Comparison of ENCODE assay signal across 8 cellular contexts in genomic region chr17:32519769-32520701, GRCh38. TPM values are rescaled to one million over a fixed set of nuclear protein-coding genes. Genes with fewer than 3 reads are reported as not detected.
DNase-seq lines count a peak whose midpoint lies in the region; ATAC-seq and TF ChIP-seq lines count a peak whose summit lies in the region.

No MANE protein-coding gene starts in this region.

- DNase-seq in stimulated activated CD4-positive, alpha-beta T cell treated with anti-CD3 and anti-CD28 coated beads, Interleukin-12 subunit alpha, Interleukin-12 subunit beta, amount 100 ng/mL, for 4 hours, result peak; percentile 29
- no peak for DNase-seq in stimulated activated CD4-positive, alpha-beta T cell treated with anti-CD3 and anti-CD28 coated beads, Interleukin-2, amount 100 ng/mL, for 48 hours
- DNase-seq in T-helper 1 cell, result peak in 3 of 5 donors; percentile 26 to 42 (median 40)
- peak; percentile 26 for DNase-seq in colonic mucosa
- DNase-seq in lung microvascular endothelial cell (ENCODE audit: low read depth in 2 of 2), result peak; percentile 73 to 79
- peak; percentile 57 for DNase-seq in superior temporal gyrus (ENCODE audit: extremely low spot score)
- no peak for DNase-seq in ureter (ENCODE audit: low spot score)

- no peaks in the 10 kb centered on the region for H3K27me3 ChIP-seq in colonic mucosa

- intact Hi-C loops in colonic mucosa (cut with DNase I), result no loop called here

- H3K36me3 ChIP-seq in colonic mucosa, result no peaks in the 10 kb centered on the region

- TF ChIP-seq CTCF in colonic mucosa (IDR thresholded peaks at IDR 0.05), result no peak

- H3K27ac ChIP-seq in colonic mucosa, result no peak overlapping the region

- no peak for ATAC-seq in HG03521 (IDR thresholded peaks at IDR 0.05; ENCODE audit: unreplicated experiment)

- no peak overlapping the region for H3K9ac ChIP-seq in colonic mucosa (ENCODE audit: low read depth in 2 of 2, low read length in 2 of 2)

- no peaks in the 10 kb centered on the region for H3K9me3 ChIP-seq in colonic mucosa

- peak overlapping the region; percentile 30 for H3K4me3 ChIP-seq in colonic mucosa

- peaks cover 4% of the 10 kb centered on the region for H3K4me1 ChIP-seq in colonic mucosa

RNA-seq across cellular contexts. Expression of gene CDK5R1, which starts 33.2 kb away (rescaled TPM):
- total RNA-seq in colonic mucosa (1 to 10 TPM in 1 of 2 donors, under 1 TPM in 1; 0.98 to 1.4 TPM), lung microvascular endothelial cell (1.3 and 2.2 TPM in 2 replicates), ureter (0.83 TPM)

Comparison
In these comparisons a context has a peak if more than half of its experiments do, and no peak if none do; other contexts are left out.
1. DNase-seq: peak in stimulated activated CD4-positive, alpha-beta T cell treated with anti-CD3 and anti-CD28 coated beads, Interleukin-12 subunit alpha, Interleukin-12 subunit beta, amount 100 ng/mL, for 4 hours (single experiment), T-helper 1 cell (3 of 5), colonic mucosa (single experiment), lung microvascular endothelial cell (2 of 2) and superior temporal gyrus (single experiment); none in stimulated activated CD4-positive, alpha-beta T cell treated with anti-CD3 and anti-CD28 coated beads, Interleukin-2, amount 100 ng/mL, for 48 hours (0 of 2) and ureter (single experiment).